ENCODE assay signal across 9 cellular contexts in genomic region chr12:48958049-48958388, GRCh38. TPM values are rescaled to one million over a fixed set of nuclear protein-coding genes. Genes with fewer than 3 reads are reported as not detected.
DNase-seq lines count a peak whose midpoint lies in the region; ATAC-seq and TF ChIP-seq lines count a peak whose summit lies in the region.
"Had no signal": no experiment of that assay in that cellular context is flagged by ENCODE, and none has a peak within 500 bp of the region (broad histone marks: within the 10 kb centered on the region; RNA-seq: fewer than 3 reads in every experiment).

No MANE protein-coding gene starts in this region.

- H3K27ac ChIP-seq in Panc1 (ENCODE audit: low read length) (peak overlapping the region; percentile 92), fibroblast of lung (ENCODE audit: insufficient read depth, low read length) (no peak overlapping the region), sigmoid colon (peak overlapping the region in 3 of 4 donors; percentile 87 to 93 (median 89))

- H3K9me3 ChIP-seq in Panc1 (ENCODE audit: control insufficient read depth, insufficient read depth, low read depth, low read length), result no peaks in the 10 kb centered on the region
- H3K9me3 ChIP-seq in fibroblast of lung (ENCODE audit: control insufficient read depth, insufficient read depth, low read depth, low read length), result no peaks in the 10 kb centered on the region
- H3K9me3 ChIP-seq in sigmoid colon, result no peaks in the 10 kb centered on the region

- H3K9ac ChIP-seq in fibroblast of lung (ENCODE audit: insufficient read depth, low read length), result no peak overlapping the region

- TF ChIP-seq EP300 in sigmoid colon (IDR thresholded peaks at IDR 0.05), result no peak

- 1 to 15% methylated on average over 3 of the region's 3 CpGs for WGBS in sigmoid colon, 2 donors

- peak overlapping the region; percentile 98 for H3K4me3 ChIP-seq in GM12875 (ENCODE audit: low read depth, low read length)
- H3K4me3 ChIP-seq in Panc1 (ENCODE audit: low read depth in 2 of 2, low read length in 2 of 2), result peak overlapping the region; percentile 96
- H3K4me3 ChIP-seq in fibroblast of lung (replicated peaks in 1 of 4; ENCODE audit: control extremely low read depth in 1 of 4, insufficient read depth in 1 of 4, low read depth in 3 of 4, low read length in 4 of 4), result peak overlapping the region in 3 of 4 experiments; percentile 93 to 95 (median 94)
- H3K4me3 ChIP-seq in sigmoid colon, result peak overlapping the region in 2 of 4 donors; percentile 99 to 100

- TF ChIP-seq CTCF in GM12875 (IDR thresholded peaks at IDR 0.05; ENCODE audit: borderline replicate concordance, insufficient read depth, low read depth, low read length) (no peak), Panc1 (IDR thresholded peaks at IDR 0.05) (no peak), fibroblast of lung (conservative IDR thresholded peaks at IDR 0.05 in 1 of 2, IDR thresholded peaks at IDR 0.05 in 1 of 2; ENCODE audit: low read depth in 1 of 2, low read length in 2 of 2) (no peak), sigmoid colon (IDR thresholded peaks at IDR 0.05) (no peak)

- peak overlapping the region; percentile 90 for H2AFZ ChIP-seq in fibroblast of lung (ENCODE audit: low read length)

- TSS peak; percentile 72 for BruUV-seq in Panc1 (replicated peaks; lab: Mats Ljungman, UMichigan)

- intact Hi-C loops in Panc1 (cut with micrococcal nuclease; ENCODE audit: unreplicated experiment) (no loop called here), sigmoid colon (cut with DNase I) (no loop called here)

- CTCF ChIA-PET in Panc1 (lab: Charles Lee), result interaction anchor here (1.0 kb wide), 1 partner anchor 39 kb away, joined by 7 read pairs; no protein-coding TSS in a partner anchor

- H4K20me1 ChIP-seq in fibroblast of lung (ENCODE audit: control insufficient read depth, extremely low read depth, insufficient read depth, low read length), result no peaks in the 10 kb centered on the region

- in situ Hi-C loops in Panc1 (cut with HindIII; ENCODE audit: low pct_unique_long_range_greater_than_20kb, low sequenced_read_pairs), result no loop called here

- no peak for ATAC-seq in Panc1
- no peak for ATAC-seq in GM19397 (IDR thresholded peaks at IDR 0.05; ENCODE audit: unreplicated experiment)

- peaks cover 38% of the 10 kb centered on the region for H3K79me2 ChIP-seq in fibroblast of lung (ENCODE audit: control insufficient read depth, insufficient read depth, low read length)

- DNase-seq in Panc1 (ENCODE audit: low read depth, low spot score) (no peak), fibroblast of lung (ENCODE audit: low read depth in 2 of 2) (no peak), sigmoid colon (no peak), NCI-H510A (lab: John Stamatoyannopoulos, UW) (no peak), activated gamma-delta T cell treated with Interleukin-2 at 50 U/mL for 16 hours (no peak), DMS 273 treated with DMSO at 0.1 percent for 48 hours (lab: John Stamatoyannopoulos, UW) (no peak)

- H3K4me2 ChIP-seq in fibroblast of lung (ENCODE audit: extremely low read depth, insufficient read depth, low read length), result peak overlapping the region; percentile 96

- POLR2A ChIA-PET in Panc1 (lab: Charles Lee), result interaction anchor here (0.6 to 1.1 kb wide), 2 partner anchors 10 to 16 kb away, joined by 4 to 8 read pairs; no protein-coding TSS in a partner anchor

- H3K27me3 ChIP-seq in Panc1 (ENCODE audit: control insufficient read depth, insufficient read depth, low read length) (no peaks in the 10 kb centered on the region), fibroblast of lung (ENCODE audit: control insufficient read depth, insufficient read depth, low read length) (no peaks in the 10 kb centered on the region), sigmoid colon (peaks cover 0 to 6% (median 0%) of the 10 kb centered on the region in 3 donors)

- peaks cover 18% of the 10 kb centered on the region for H3K4me1 ChIP-seq in Panc1 (ENCODE audit: control insufficient read depth, insufficient read depth, low read length)
- H3K4me1 ChIP-seq in fibroblast of lung (ENCODE audit: control insufficient read depth, extremely low read depth, insufficient read depth, low read length), result peaks cover 9% of the 10 kb centered on the region
- peaks cover 0 to 25% (median 15%) of the 10 kb centered on the region in 4 donors for H3K4me1 ChIP-seq in sigmoid colon

- no peak for TF ChIP-seq POLR2A in sigmoid colon (IDR thresholded peaks at IDR 0.05)

- H3K36me3 ChIP-seq in Panc1 (ENCODE audit: control insufficient read depth, insufficient read depth, low read length), result peaks cover 3% of the 10 kb centered on the region; the same call in 1 of the 2 replicates
- no peaks in the 10 kb centered on the region for H3K36me3 ChIP-seq in fibroblast of lung (ENCODE audit: control insufficient read depth, insufficient read depth, low read length)
- peaks cover 0 to under 1% (median 0%) of the 10 kb centered on the region in 4 donors for H3K36me3 ChIP-seq in sigmoid colon

RNA-seq across cellular contexts. Expression of gene ARF3, which starts 0.7 kb away (rescaled TPM):
- total RNA-seq in Panc1 (2021; ENCODE audit: unreplicated experiment) (224 TPM), fibroblast of lung (24.7 and 28.1 TPM in 2 replicates), sigmoid colon (10 to 100 TPM; 37.9 to 61.0 (median 49.3) TPM)
- 210 TPM for polyA plus RNA-seq in Panc1 (2012; ENCODE audit: insufficient read length)
- polyA plus RNA-seq in fibroblast of lung (182 and 220 TPM in 2 replicates), sigmoid colon (100 to 1,000 TPM in 2 of 3 donors, 10 to 100 TPM in 1; 87.7 to 161 (median 132) TPM)
- polyA plus RNA-seq in fibroblast of lung (2012), result 150 and 170 TPM in 2 replicates
- polyA minus RNA-seq in fibroblast of lung (ENCODE audit: low replicate concordance), result 84.0 and 135 TPM in 2 replicates

RNA-seq across cellular contexts. Expression of gene WNT10B, which starts 13.5 kb away (rescaled TPM):
- 2.3 TPM for total RNA-seq in Panc1 (2021; ENCODE audit: unreplicated experiment)
- 3.1 TPM for polyA plus RNA-seq in Panc1 (2012; ENCODE audit: insufficient read length)
- total RNA-seq in fibroblast of lung, result under 0.01 TPM in 1 of 2 replicates, not detected in the other
- polyA plus RNA-seq in fibroblast of lung, result 0.05 and 0.11 TPM in 2 replicates
- polyA plus RNA-seq in fibroblast of lung (2012), result not detected in 2 replicates
- not detected in 2 replicates for polyA minus RNA-seq in fibroblast of lung (ENCODE audit: low replicate concordance)
- total RNA-seq in sigmoid colon, result under 1 TPM in 3 of 4 donors, not detected in 1; 0.28 to 0.49 (median 0.36) TPM
- 1 to 10 TPM in 1 of 3 donors, not detected in 2; 1.0 TPM for polyA plus RNA-seq in sigmoid colon

RNA-seq across cellular contexts. Expression of gene WNT1, which starts 20.1 kb away (rescaled TPM):
- total RNA-seq in Panc1 (2021; ENCODE audit: unreplicated experiment) (not detected), fibroblast of lung (not detected in 2 replicates), sigmoid colon (not detected)
- not detected for polyA plus RNA-seq in Panc1 (2012; ENCODE audit: insufficient read length)
- polyA plus RNA-seq in fibroblast of lung (not detected in 2 replicates), sigmoid colon (under 1 TPM in 1 of 3 donors, not detected in 2; 0.10 TPM)
- polyA plus RNA-seq in fibroblast of lung (2012), result not detected in 2 replicates
- polyA minus RNA-seq in fibroblast of lung (ENCODE audit: low replicate concordance), result not detected in 2 replicates
- total RNA-seq: activated CD8-positive, alpha-beta memory T cell treated with anti-CD3 and anti-CD28 coated beads for 36 hours had no signal

RNA-seq across cellular contexts. Expression of gene FKBP11, which starts 32.7 kb away (rescaled TPM):
- total RNA-seq in Panc1 (2021; ENCODE audit: unreplicated experiment) (21.1 TPM), fibroblast of lung (10.0 and 12.6 TPM in 2 replicates), sigmoid colon (1 to 10 TPM; 4.6 to 7.5 (median 6.4) TPM)
- polyA plus RNA-seq in Panc1 (2012; ENCODE audit: insufficient read length), result 12.8 TPM
- polyA plus RNA-seq in fibroblast of lung (20.8 and 48.8 TPM in 2 replicates), sigmoid colon (10 to 100 TPM; 12.0 to 50.2 (median 12.3) TPM)
- polyA plus RNA-seq in fibroblast of lung (2012), result 41.0 and 81.2 TPM in 2 replicates
- polyA minus RNA-seq in fibroblast of lung (ENCODE audit: low replicate concordance), result 10.4 and 12.9 TPM in 2 replicates

RNA-seq across cellular contexts. Expression of gene DDN, which starts 41.2 kb away (rescaled TPM):
- total RNA-seq in Panc1 (2021; ENCODE audit: unreplicated experiment) (0.51 TPM), fibroblast of lung (under 0.01 TPM in 2 replicates), sigmoid colon (under 1 TPM in 1 of 4 donors, not detected in 3; 0.14 TPM)
- 0.30 TPM for polyA plus RNA-seq in Panc1 (2012; ENCODE audit: insufficient read length)
- polyA plus RNA-seq in fibroblast of lung (0.05 and 0.09 TPM in 2 replicates), sigmoid colon (under 1 TPM in 2 of 3 donors, not detected in 1; 0.60 to 0.69 TPM)
- polyA plus RNA-seq in fibroblast of lung (2012), result 0.07 TPM in 2 replicates
- 0.33 TPM in 1 of 2 replicates, not detected in the other for polyA minus RNA-seq in fibroblast of lung (ENCODE audit: low replicate concordance)
